Comparison of ENCODE assay signal across 8 cellular contexts in genomic region chr2:64005707-64006356, GRCh38.
"Had no signal": no experiment of that assay in that cellular context is flagged by ENCODE, and none has a peak within 500 bp of the region (broad histone marks: within the 10 kb centered on the region; RNA-seq: fewer than 3 reads in every experiment).

No MANE protein-coding gene starts in this region.

- H3K27ac Mint-ChIP-seq: GM23338, H9 had no signal

- H3K4me3 ChIP-seq: GM23338, K562 had no signal

- H3K9me3 Mint-ChIP-seq: GM23338, H9 had no signal

- ATAC-seq: GM23338, K562 had no signal

- DNase-seq: H9, HCEC 1CT, IMR-90 had no signal

- H3K4me3 Mint-ChIP-seq: GM23338, H9 had no signal

- FAIRE-seq: H1, H54, HTR-8/SVneo, K562 had no signal
